Comparison of ENCODE assay signal across 11 cellular contexts in genomic region chr17:77924757-77925336, GRCh38. TPM values are rescaled to one million over a fixed set of nuclear protein-coding genes. Genes with fewer than 3 reads are reported as not detected.
DNase-seq lines count a peak whose midpoint lies in the region; ATAC-seq, FAIRE-seq and TF ChIP-seq lines count a peak whose summit lies in the region.
"Had no signal": no experiment of that assay in that cellular context is flagged by ENCODE, and none has a peak within 500 bp of the region (broad histone marks: within the 10 kb centered on the region; RNA-seq: fewer than 3 reads in every experiment).

No MANE protein-coding gene starts in this region.

- no peak overlapping the region for H3K4me2 ChIP-seq in HepG2 (ENCODE audit: low read depth, low read length)
- no peak overlapping the region for H3K4me2 ChIP-seq in fibroblast of lung (ENCODE audit: extremely low read depth, insufficient read depth, low read length)

- TF ChIP-seq EP300 in HepG2 (IDR thresholded peaks at IDR 0.05; ENCODE audit: low read depth in 2 of 2, low read length in 2 of 2) (no peak), HepG2 (CRISPR knock-in tag; IDR thresholded peaks at IDR 0.05; ENCODE audit: borderline replicate concordance) (no peak)

- H3K4me1 ChIP-seq in liver (ENCODE audit: control insufficient read depth in 4 of 4, insufficient read depth in 4 of 4, low read length in 3 of 4) (no peaks in the 10 kb centered on the region), HepG2 (ENCODE audit: insufficient read depth, low read length) (no peaks in the 10 kb centered on the region), fibroblast of lung (ENCODE audit: control insufficient read depth, extremely low read depth, insufficient read depth, low read length) (no peaks in the 10 kb centered on the region), right lobe of liver (no peaks in the 10 kb centered on the region)

- H3K9me3 ChIP-seq in liver (ENCODE audit: control insufficient read depth in 4 of 4, low read length in 3 of 4) (no peaks in the 10 kb centered on the region), HepG2 (ENCODE audit: low read length) (no peaks in the 10 kb centered on the region), fibroblast of lung (ENCODE audit: control insufficient read depth, insufficient read depth, low read depth, low read length) (no peaks in the 10 kb centered on the region), right lobe of liver (no peaks in the 10 kb centered on the region)
- H3K9me3 ChIP-seq in CD4-positive, alpha-beta T cell (ENCODE audit: control insufficient read depth, low read length) = no peaks in the 10 kb centered on the region

- POLR2A ChIA-PET in HepG2 (lab: Yijun Ruan, JAX) = no interaction called here
- POLR2A ChIA-PET in CD4-positive, alpha-beta T cell (lab: Charles Lee) = no interaction called here

- H3K4me3 Mint-ChIP-seq in CD4-positive, alpha-beta T cell = no peak overlapping the region
- H3K4me3 Mint-ChIP-seq: activated CD8-positive, alpha-beta T cell treated with anti-CD3 and anti-CD28 coated beads for 36 hours had no signal

- H3K36me3 ChIP-seq in liver (ENCODE audit: control insufficient read depth in 4 of 4, insufficient read depth in 3 of 4, low read depth in 1 of 4, low read length in 3 of 4) (no peaks in the 10 kb centered on the region), HepG2 (replicated peaks in 1 of 2; ENCODE audit: control insufficient read depth in 1 of 2, insufficient read depth in 2 of 2, low read length in 2 of 2) (no peaks in the 10 kb centered on the region), fibroblast of lung (ENCODE audit: control insufficient read depth, insufficient read depth, low read length) (no peaks in the 10 kb centered on the region), right lobe of liver (no peaks in the 10 kb centered on the region)

- WGBS in liver = 38% methylated on average over 14 of the region's 14 CpGs
- 2% methylated on average over 13 of the region's 14 CpGs for WGBS in HepG2 (ENCODE audit: low lambda C conversion rate)
- 12% methylated on average over 3 of the region's 14 CpGs for WGBS in right lobe of liver (ENCODE audit: insufficient coverage, low coverage, low lambda C conversion rate, missing lambda C conversion rate)

- TF ChIP-seq POLR2A in HepG2 (IDR thresholded peaks at IDR 0.05; ENCODE audit: insufficient read depth in 1 of 2, low read depth in 2 of 2, low read length in 2 of 2) (no peak), right lobe of liver (IDR thresholded peaks at IDR 0.05) (no peak)

- H4K20me1 ChIP-seq in HepG2 (ENCODE audit: insufficient read depth, low read length) (no peaks in the 10 kb centered on the region), fibroblast of lung (ENCODE audit: control insufficient read depth, extremely low read depth, insufficient read depth, low read length) (no peaks in the 10 kb centered on the region)

- H3K4me3 ChIP-seq in liver (ENCODE audit: low read depth in 1 of 3, low read length in 3 of 3) (no peak overlapping the region), HepG2 (replicated peaks in 1 of 3; ENCODE audit: insufficient read depth in 1 of 3, low read depth in 2 of 3, low read length in 3 of 3) (no peak overlapping the region), fibroblast of lung (replicated peaks in 1 of 4; ENCODE audit: control extremely low read depth in 1 of 4, insufficient read depth in 1 of 4, low read depth in 3 of 4, low read length in 4 of 4) (no peak overlapping the region), right lobe of liver (no peak overlapping the region)

- H3K79me2 ChIP-seq in HepG2 (ENCODE audit: insufficient read depth, low read length) (no peaks in the 10 kb centered on the region), fibroblast of lung (ENCODE audit: control insufficient read depth, insufficient read depth, low read length) (no peaks in the 10 kb centered on the region)

- DNase-seq in HepG2 (ENCODE audit: low spot score) (no peak), fibroblast of lung (ENCODE audit: low read depth in 2 of 2) (peak; percentile 81), right lobe of liver (no peak), GOT3 (lab: John Stamatoyannopoulos, UW) (no peak), HK-2 (ENCODE audit: unreplicated experiment) (no peak)
- no peak for DNase-seq in CD4-positive, alpha-beta T cell
- DNase-seq in activated CD4-positive, alpha-beta T cell treated with anti-CD3 and anti-CD28 coated beads, Interleukin-2, amount 50 U/mL, for 4 hours = no peak
- DNase-seq: activated CD8-positive, alpha-beta T cell treated with anti-CD3 and anti-CD28 coated beads for 36 hours; SHP77 treated with DMSO at 0.1 percent for 48 hours; stimulated activated CD8-positive, alpha-beta memory T cell treated with anti-CD3 and anti-CD28 coated beads, Interleukin-4, amount 100 ng/mL, for 48 hours had no signal

- H3K9me3 Mint-ChIP-seq in CD4-positive, alpha-beta T cell = no peaks in the 10 kb centered on the region
- H3K9me3 Mint-ChIP-seq: activated CD8-positive, alpha-beta T cell treated with anti-CD3 and anti-CD28 coated beads for 36 hours had no signal

- intact Hi-C loops in HepG2 (cut with micrococcal nuclease; ENCODE audit: unreplicated experiment) = no loop called here
- intact Hi-C loops in right lobe of liver (cut with DNase I) = no loop called here
- intact Hi-C loops in CD4-positive, alpha-beta T cell (cut with DNase I, micrococcal nuclease) = loop anchor here in 1 of 2 experiments (10.0 kb wide), 1 partner anchor 380 kb away; no protein-coding TSS in a partner anchor

- ATAC-seq in HepG2 (no peak; the same call in 2 of the 3 replicates), right lobe of liver (peak; percentile 33 to 55 (median 34))
- no peak for ATAC-seq in CD4-positive, alpha-beta T cell (ENCODE audit: poor library complexity)
- ATAC-seq: activated CD8-positive, alpha-beta T cell treated with anti-CD3 and anti-CD28 coated beads for 36 hours had no signal

- no peaks in the 10 kb centered on the region for H3K36me3 Mint-ChIP-seq in CD4-positive, alpha-beta T cell (ENCODE audit: low read depth)

- no peak for FAIRE-seq in HepG2 (lab: Jason Lieb, UNC)

- CTCF ChIA-PET in HepG2 (lab: Yijun Ruan, JAX; ENCODE audit: low intra/inter-chr PET ratio, low total read pairs) = no interaction called here
- CTCF ChIA-PET in CD4-positive, alpha-beta T cell (lab: Charles Lee) = no interaction called here

- H3K9ac ChIP-seq in liver (ENCODE audit: low read depth in 1 of 2, low read length in 2 of 2) = no peak overlapping the region
- no peak overlapping the region for H3K9ac ChIP-seq in HepG2 (ENCODE audit: insufficient read depth, low read depth, low read length)
- no peak overlapping the region for H3K9ac ChIP-seq in fibroblast of lung (ENCODE audit: insufficient read depth, low read length)

- TF ChIP-seq RAD21 in liver (IDR thresholded peaks at IDR 0.05) = no peak
- no peak for TF ChIP-seq RAD21 in HepG2 (CRISPR knock-in tag; IDR thresholded peaks at IDR 0.05)

- H2AFZ ChIP-seq in HepG2 (ENCODE audit: low read length) (no peak overlapping the region), fibroblast of lung (ENCODE audit: low read length) (no peak overlapping the region)

- in situ Hi-C loops in HepG2 (cut with HindIII; ENCODE audit: extremely low pct_ligation_motif_present, low pct_unique_long_range_greater_than_20kb) = no loop called here

- H3K27ac ChIP-seq in liver (ENCODE audit: low read depth in 1 of 2, low read length in 2 of 2) (no peak overlapping the region), HepG2 (ENCODE audit: extremely low read length, insufficient read depth, low read length) (no peak overlapping the region), fibroblast of lung (ENCODE audit: insufficient read depth, low read length) (no peak overlapping the region), right lobe of liver (no peak overlapping the region)
- H3K27ac ChIP-seq in CD4-positive, alpha-beta T cell (ENCODE audit: low read depth, low read length) = no peak overlapping the region

- TF ChIP-seq CTCF in liver (IDR thresholded peaks at IDR 0.05; ENCODE audit: low read depth, low read length, missing input control) = no peak
- TF ChIP-seq CTCF in HepG2 (CRISPR knock-in tag; IDR thresholded peaks at IDR 0.05) = no peak
- TF ChIP-seq CTCF in fibroblast of lung (conservative IDR thresholded peaks at IDR 0.05 in 1 of 2, IDR thresholded peaks at IDR 0.05 in 1 of 2; ENCODE audit: low read depth in 1 of 2, low read length in 2 of 2) = no peak
- TF ChIP-seq CTCF in right lobe of liver (IDR thresholded peaks at IDR 0.05) = no peak
- TF ChIP-seq CTCF in CD4-positive, alpha-beta T cell (IDR thresholded peaks at IDR 0.05) = no peak

- H3K27me3 Mint-ChIP-seq in CD4-positive, alpha-beta T cell = peaks cover 1% of the 10 kb centered on the region
- H3K27me3 Mint-ChIP-seq: activated CD8-positive, alpha-beta T cell treated with anti-CD3 and anti-CD28 coated beads for 36 hours had no signal

- peaks cover 30% of the 10 kb centered on the region for H3K4me1 Mint-ChIP-seq in CD4-positive, alpha-beta T cell (ENCODE audit: low read depth)

- H3K27me3 ChIP-seq in liver (ENCODE audit: control insufficient read depth in 4 of 4, insufficient read depth in 4 of 4, low read length in 3 of 4) (peaks cover 0 to 3% (median 1%) of the 10 kb centered on the region in 4 donors), HepG2 (ENCODE audit: control insufficient read depth in 1 of 2, insufficient read depth in 2 of 2, low read length in 2 of 2) (peaks cover 12 to 79% of the 10 kb centered on the region in 2 experiments; a peak in 4 of 5 replicates), fibroblast of lung (ENCODE audit: control insufficient read depth, insufficient read depth, low read length) (peaks cover 2% of the 10 kb centered on the region), right lobe of liver (no peaks in the 10 kb centered on the region)
- no peaks in the 10 kb centered on the region for H3K27me3 ChIP-seq in CD4-positive, alpha-beta T cell (ENCODE audit: control insufficient read depth, insufficient read depth, low read length)

- H3K27ac Mint-ChIP-seq in CD4-positive, alpha-beta T cell = no peak overlapping the region
- H3K27ac Mint-ChIP-seq: activated CD8-positive, alpha-beta T cell treated with anti-CD3 and anti-CD28 coated beads for 36 hours had no signal

- BruUV-seq in HepG2 (replicated peaks; lab: Mats Ljungman, UMichigan) = no TSS peak

RNA-seq across cellular contexts. Expression of gene TNRC6C, which starts 33.7 kb away (rescaled TPM):
- total RNA-seq in liver = 1 to 10 TPM; 4.3 to 7.7 TPM
- polyA plus RNA-seq in liver = 1 to 10 TPM; 1.3 to 1.5 TPM
- total RNA-seq in HepG2 (2016; rRNA removed; fragmentation: Illumina TruSeq; extraction: Trizol) = 4.7 and 4.9 TPM in 2 replicates
- total RNA-seq in HepG2 (2016; cell fraction: cytosol; rRNA removed; fragmentation: Illumina TruSeq; extraction: Trizol; ENCODE audit: low read depth) = 11.1 and 13.2 TPM in 2 replicates
- 3.2 TPM in 2 replicates for total RNA-seq in HepG2 (2016; cell fraction: insoluble cytoplasmic fraction; rRNA removed; fragmentation: Illumina TruSeq; extraction: Trizol)
- 2.2 and 2.9 TPM in 2 replicates for total RNA-seq in HepG2 (2016; cell fraction: membrane; rRNA removed; fragmentation: Illumina TruSeq; extraction: Trizol)
- 7.0 and 9.7 TPM in 2 replicates for total RNA-seq in HepG2 (2016; cell fraction: nucleus; rRNA removed; fragmentation: Illumina TruSeq; extraction: Trizol)
- polyA plus RNA-seq in HepG2 (2011; rRNA removed) = 0.61 and 0.66 TPM in 2 replicates
- polyA plus RNA-seq in HepG2 (2011; cell fraction: cytosol; rRNA removed) = 0.35 and 0.46 TPM in 2 replicates
- polyA plus RNA-seq in HepG2 (2011; cell fraction: nucleus; rRNA removed) = 3.4 and 4.2 TPM in 2 replicates
- polyA plus RNA-seq in HepG2 (2012) = 3.6 and 4.0 TPM in 2 replicates
- 0.14 and 0.17 TPM in 2 replicates for polyA plus RNA-seq in HepG2 (2016; cell fraction: cytosol; fragmentation: Illumina TruSeq; extraction: Trizol; ENCODE audit: low read depth)
- 2.5 and 3.2 TPM in 2 replicates for polyA plus RNA-seq in HepG2 (2016; cell fraction: insoluble cytoplasmic fraction; fragmentation: Illumina TruSeq; extraction: Trizol; ENCODE audit: low read depth)
- 0.18 and 0.30 TPM in 2 replicates for polyA plus RNA-seq in HepG2 (2016; cell fraction: membrane; fragmentation: Illumina TruSeq; extraction: Trizol; ENCODE audit: low read depth)
- polyA plus RNA-seq in HepG2 (2016; cell fraction: nucleus; fragmentation: Illumina TruSeq; extraction: Trizol; ENCODE audit: insufficient read depth, low read depth) = 10.3 and 10.4 TPM in 2 replicates
- polyA minus RNA-seq in HepG2 (2011; rRNA and poly(A)+ RNA removed; ENCODE audit: low replicate concordance) = 4.5 and 10.3 TPM in 2 replicates
- polyA minus RNA-seq in HepG2 (2011; cell fraction: cytosol; rRNA and poly(A)+ RNA removed) = 2.3 and 2.8 TPM in 2 replicates
- 6.7 and 7.3 TPM in 2 replicates for polyA minus RNA-seq in HepG2 (2011; cell fraction: nucleus; rRNA and poly(A)+ RNA removed)
- 3.1 and 4.6 TPM in 2 replicates for total RNA-seq in fibroblast of lung
- 2.1 and 3.9 TPM in 2 replicates for polyA plus RNA-seq in fibroblast of lung
- polyA plus RNA-seq in fibroblast of lung (2012) = 3.4 and 3.7 TPM in 2 replicates
- 5.9 and 20.0 TPM in 2 replicates for polyA minus RNA-seq in fibroblast of lung (ENCODE audit: low replicate concordance)
- 10 to 100 TPM in 1 of 6 experiments, 1 to 10 TPM in 5; 1.9 to 10.6 (median 7.7) TPM for total RNA-seq in right lobe of liver
- total RNA-seq in CD4-positive, alpha-beta T cell = 10 to 100 TPM; 50.7 to 57.3 TPM

Comparison
In these comparisons a context has a peak if more than half of its experiments do, and no peak if none do; other contexts are left out.
1. ATAC-seq: peak in right lobe of liver (4 of 4); none in HepG2 (single experiment) and CD4-positive, alpha-beta T cell (single experiment).
2. DNase-seq: peak in fibroblast of lung (2 of 2); none in HepG2 (single experiment), right lobe of liver (0 of 3), CD4-positive, alpha-beta T cell (0 of 10), GOT3 (single experiment), activated CD4-positive, alpha-beta T cell treated with anti-CD3 and anti-CD28 coated beads, Interleukin-2, amount 50 U/mL, for 4 hours (0 of 2) and HK-2 (single experiment).